ENCODE assay signal across 36 cellular contexts in genomic region chr7:64431838-64432237, GRCh38.
"Had no signal": no experiment of that assay in that cellular context is flagged by ENCODE, and none has a peak within 500 bp of the region (broad histone marks: within the 10 kb centered on the region; RNA-seq: fewer than 3 reads in every experiment).

No MANE protein-coding gene starts in this region.

- DNase-seq: Karpas-422, Kasumi-1, MG63, MM.1S, MV-4-11, NCI-H1048, NCI-H1092, NCI-H1092 treated with DMSO at 0.1 percent for 48 hours, NCI-H1105, NCI-H1105 treated with DMSO at 0.1 percent for 48 hours, NCI-H1417, NCI-H1417 treated with DMSO at 0.1 percent for 48 hours, NCI-H1436, NCI-H1436 treated with DMSO at 0.1 percent for 48 hours, NCI-H146, NCI-H1694, NCI-H1694 treated with DMSO at 0.1 percent for 48 hours, NCI-H187, NCI-H187 treated with DMSO at 0.1 percent for 48 hours, NCI-H1930, NCI-H2029, NCI-H2029 treated with DMSO at 0.1 percent for 48 hours, NCI-H2081, NCI-H2081 treated with DMSO at 0.1 percent for 48 hours, NCI-H2107, NCI-H2171, NCI-H2171 treated with DMSO at 0.1 percent for 48 hours, NCI-H2227 treated with DMSO at 0.1 percent for 48 hours, NCI-H226, NCI-H345, NCI-H446, NCI-H446 treated with DMSO at 0.1 percent for 48 hours, NCI-H510A, NCI-H510A treated with DMSO at 0.1 percent for 48 hours, NCI-H524, NCI-H524 treated with DMSO at 0.1 percent for 48 hours had no signal

- H3K27me3 ChIP-seq: MG63 had no signal

- H3K4me3 ChIP-seq: MG63 had no signal

- H3K9me3 ChIP-seq: MG63 had no signal

- H3K36me3 ChIP-seq: MG63 had no signal
